In the genomic region with DNA sequence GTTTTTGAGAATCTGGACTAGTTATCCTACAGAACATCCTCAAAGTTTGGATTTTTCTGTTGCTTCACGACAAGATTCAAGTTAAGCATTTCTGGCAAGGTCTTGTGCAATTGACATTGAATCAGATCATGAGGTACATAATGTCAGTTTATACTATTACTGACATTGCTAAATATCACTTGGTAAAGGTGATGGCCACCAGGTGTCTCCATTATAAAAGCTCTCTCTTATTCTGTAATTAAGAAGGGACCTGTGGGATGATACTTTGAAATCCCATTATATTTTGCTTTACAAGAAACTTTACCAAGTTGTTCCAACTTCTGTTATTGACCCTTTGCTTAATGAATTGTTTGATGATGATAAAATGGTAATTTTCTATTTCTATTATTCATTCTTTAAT, we compare ENCODE assay signal across 1 cellular context.
TF ChIP-seq lines count a peak whose summit lies in the region.

No MANE protein-coding gene starts in this region.

TF ChIP-seq in neural cell, 6 proteins besides CTCF, POLR2A, EP300 and RAD21 (continued from another document):
- TF ChIP-seq, protein P1, sequence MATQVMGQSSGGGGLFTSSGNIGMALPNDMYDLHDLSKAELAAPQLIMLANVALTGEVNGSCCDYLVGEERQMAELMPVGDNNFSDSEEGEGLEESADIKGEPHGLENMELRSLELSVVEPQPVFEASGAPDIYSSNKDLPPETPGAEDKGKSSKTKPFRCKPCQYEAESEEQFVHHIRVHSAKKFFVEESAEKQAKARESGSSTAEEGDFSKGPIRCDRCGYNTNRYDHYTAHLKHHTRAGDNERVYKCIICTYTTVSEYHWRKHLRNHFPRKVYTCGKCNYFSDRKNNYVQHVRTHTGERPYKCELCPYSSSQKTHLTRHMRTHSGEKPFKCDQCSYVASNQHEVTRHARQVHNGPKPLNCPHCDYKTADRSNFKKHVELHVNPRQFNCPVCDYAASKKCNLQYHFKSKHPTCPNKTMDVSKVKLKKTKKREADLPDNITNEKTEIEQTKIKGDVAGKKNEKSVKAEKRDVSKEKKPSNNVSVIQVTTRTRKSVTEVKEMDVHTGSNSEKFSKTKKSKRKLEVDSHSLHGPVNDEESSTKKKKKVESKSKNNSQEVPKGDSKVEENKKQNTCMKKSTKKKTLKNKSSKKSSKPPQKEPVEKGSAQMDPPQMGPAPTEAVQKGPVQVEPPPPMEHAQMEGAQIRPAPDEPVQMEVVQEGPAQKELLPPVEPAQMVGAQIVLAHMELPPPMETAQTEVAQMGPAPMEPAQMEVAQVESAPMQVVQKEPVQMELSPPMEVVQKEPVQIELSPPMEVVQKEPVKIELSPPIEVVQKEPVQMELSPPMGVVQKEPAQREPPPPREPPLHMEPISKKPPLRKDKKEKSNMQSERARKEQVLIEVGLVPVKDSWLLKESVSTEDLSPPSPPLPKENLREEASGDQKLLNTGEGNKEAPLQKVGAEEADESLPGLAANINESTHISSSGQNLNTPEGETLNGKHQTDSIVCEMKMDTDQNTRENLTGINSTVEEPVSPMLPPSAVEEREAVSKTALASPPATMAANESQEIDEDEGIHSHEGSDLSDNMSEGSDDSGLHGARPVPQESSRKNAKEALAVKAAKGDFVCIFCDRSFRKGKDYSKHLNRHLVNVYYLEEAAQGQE (IDR thresholded peaks at IDR 0.05; ENCODE audit: borderline replicate concordance), result no peak
